In the genomic region with DNA sequence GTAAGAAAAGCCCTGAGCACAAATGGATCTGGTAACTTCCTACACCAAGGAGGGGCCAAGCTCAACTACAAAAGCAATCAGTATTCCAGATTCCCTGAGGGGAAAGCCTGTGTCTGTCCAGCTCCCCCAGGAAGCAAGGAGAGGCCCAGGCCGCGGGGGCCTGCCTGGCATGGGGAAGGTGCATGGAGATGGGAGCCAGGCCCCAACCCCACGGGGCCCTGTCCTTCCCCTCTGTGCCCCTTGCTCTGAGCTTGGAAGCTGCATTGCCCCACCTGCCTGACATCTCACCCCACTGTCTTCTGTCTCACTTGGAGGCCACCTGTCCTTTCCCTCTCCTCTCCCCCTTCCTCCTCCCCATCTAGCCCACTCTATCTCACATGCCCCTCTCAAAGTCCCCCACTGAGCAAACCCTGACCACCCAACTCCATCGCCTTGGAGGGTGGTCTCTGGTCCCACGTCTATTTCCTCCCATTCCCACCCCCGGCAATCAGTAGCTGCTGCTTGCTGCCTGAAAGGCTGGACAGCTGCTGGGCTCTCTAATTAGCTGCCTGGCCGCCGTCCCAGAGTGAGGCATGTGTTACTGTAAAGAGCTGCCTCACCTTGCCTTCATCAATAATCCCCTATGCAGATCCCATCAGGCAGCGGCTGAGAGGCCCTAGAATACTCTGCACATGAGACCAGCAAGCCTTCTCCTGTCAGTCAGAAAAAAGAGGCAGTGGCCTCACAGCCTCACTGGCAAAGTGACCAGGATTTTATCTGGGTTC, we compare ENCODE assay signal across 1 cellular context.
TF ChIP-seq lines count a peak whose summit lies in the region.

No MANE protein-coding gene starts in this region.

TF ChIP-seq in GM12878, 131 proteins besides CTCF, POLR2A, EP300 and RAD21:
- TF ChIP-seq BCL11A (IDR thresholded peaks at IDR 0.05; ENCODE audit: low read depth, low read length) (no peak), BRCA1 (IDR thresholded peaks at IDR 0.05; ENCODE audit: low read depth, low read length) (no peak), BHLHE40 (IDR thresholded peaks at IDR 0.05; ENCODE audit: borderline replicate concordance in 1 of 2, low read depth in 2 of 2, low read length in 1 of 2) (no peak), STAT3 (IDR thresholded peaks at IDR 0.05; ENCODE audit: low read depth, low read length) (no peak), SKIL (IDR thresholded peaks at IDR 0.05; ENCODE audit: low read depth, poor library complexity, severe bottlenecking) (no peak)
